Comparison of ENCODE assay signal across 9 cellular contexts in the genomic region with DNA sequence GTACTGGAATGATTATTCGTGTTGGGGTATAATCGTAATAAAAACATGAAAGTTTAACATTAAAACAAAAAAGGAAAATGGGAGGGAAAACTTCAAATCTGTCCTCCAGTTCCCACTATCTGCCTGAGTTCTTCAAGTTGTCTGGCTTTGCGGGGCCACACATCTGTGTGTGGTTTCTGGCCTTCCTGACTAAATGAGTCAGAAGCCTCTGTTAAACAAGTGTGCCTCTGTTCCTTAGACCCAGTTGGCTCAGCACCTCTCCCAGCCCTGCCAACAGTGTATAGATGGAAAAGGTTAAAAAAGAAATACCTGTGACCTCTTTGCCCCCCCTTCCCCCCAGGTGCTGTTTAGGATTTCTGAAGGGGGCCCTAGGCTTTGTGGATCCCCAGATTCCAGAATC. TPM values are rescaled to one million over a fixed set of nuclear protein-coding genes. Genes with fewer than 3 reads are reported as not detected.
DNase-seq lines count a peak whose midpoint lies in the region; ATAC-seq, FAIRE-seq and TF ChIP-seq lines count a peak whose summit lies in the region.
"Had no signal": no experiment of that assay in that cellular context is flagged by ENCODE, and none has a peak within 500 bp of the region (broad histone marks: within the 10 kb centered on the region; RNA-seq: fewer than 3 reads in every experiment).

No MANE protein-coding gene starts in this region.

- H3F3A ChIP-seq in SK-N-SH (replicated peaks; ENCODE audit: insufficient read depth) = peaks cover 23% of the 10 kb centered on the region

- no peak overlapping the region for H2AFZ ChIP-seq in SK-N-SH (ENCODE audit: low read depth)

- TF ChIP-seq CTCF in SK-N-SH (IDR thresholded peaks at IDR 0.05) = no peak

- H3K4me1 ChIP-seq in SK-N-SH (ENCODE audit: control insufficient read depth in 1 of 2, insufficient read depth in 2 of 2, low read depth in 1 of 2, low read length in 1 of 2) = peaks cover 0 to 28% of the 10 kb centered on the region in 2 experiments; a peak in 2 of 4 replicates

- no peaks in the 10 kb centered on the region for H3K27me3 ChIP-seq in SK-N-SH (ENCODE audit: insufficient read depth)

- H3K79me2 ChIP-seq in SK-N-SH (ENCODE audit: insufficient read depth) = no peaks in the 10 kb centered on the region

- ATAC-seq in GM18873 (IDR thresholded peaks at IDR 0.05; ENCODE audit: low FRiP score, unreplicated experiment) = no peak

- peak in 1 of 2 experiments; percentile 82; a peak in 2 of 4 replicates for TF ChIP-seq EP300 in SK-N-SH (IDR thresholded peaks at IDR 0.05; ENCODE audit: borderline replicate concordance in 1 of 2, low read depth in 1 of 2, low read length in 1 of 2)

- no peaks in the 10 kb centered on the region for H3K9me3 ChIP-seq in SK-N-SH

- no peak for TF ChIP-seq POLR2A in H54 (IDR thresholded peaks at IDR 0.05; ENCODE audit: low read depth, low read length)

- FAIRE-seq in H54 (lab: Jason Lieb, UNC) = peak; percentile 81

- peak overlapping the region; percentile 14 for H3K4me2 ChIP-seq in SK-N-SH

- POLR2A ChIA-PET in SK-N-SH (lab: Yijun Ruan, JAX) = no interaction called here

- no peak for TF ChIP-seq RAD21 in SK-N-SH (IDR thresholded peaks at IDR 0.05; ENCODE audit: low read length)

- H3K9ac ChIP-seq in SK-N-SH = peak overlapping the region; percentile 76

- DNase-seq in AG08396 (ENCODE audit: low spot score) (peak; percentile 80), H54 (ENCODE audit: insufficient read length, low spot score) (peak; percentile 68), SK-N-SH (no peak), fibroblast of the conjunctiva (ENCODE audit: low read depth) (peak; percentile 71), DMS53 treated with DMSO at 0.1 percent for 48 hours (lab: John Stamatoyannopoulos, UW; ENCODE audit: unreplicated experiment) (no peak), NCI-H2171 treated with DMSO at 0.1 percent for 48 hours (lab: John Stamatoyannopoulos, UW) (no peak)
- no peak for DNase-seq in stimulated activated CD4-positive, alpha-beta T cell treated with anti-CD3 and anti-CD28 coated beads, Interleukin-4, amount 100 ng/mL, for 24 hours
- DNase-seq: GF-D8 had no signal

- CTCF ChIA-PET in SK-N-SH (lab: Yijun Ruan, JAX) = interaction anchor here (1.0 to 1.4 kb wide), 3 partner anchors 8 to 1146 kb away, joined by 3 read pairs; no protein-coding TSS in a partner anchor

- no peaks in the 10 kb centered on the region for H3K9me2 ChIP-seq in SK-N-SH

- H4K20me1 ChIP-seq in SK-N-SH (ENCODE audit: insufficient read depth) = no peaks in the 10 kb centered on the region

- H3K36me3 ChIP-seq in SK-N-SH (replicated peaks in 1 of 2; ENCODE audit: control insufficient read depth in 1 of 2, insufficient read depth in 2 of 2, low read length in 1 of 2) = no peaks in the 10 kb centered on the region

- no peak overlapping the region for H3K4me3 ChIP-seq in SK-N-SH (ENCODE audit: low read depth in 2 of 2, low read length in 1 of 2)

- 11% methylated on average over 3 of the region's 3 CpGs for WGBS in SK-N-SH (ENCODE audit: low lambda C conversion rate)

- H3K27ac ChIP-seq in SK-N-SH (ENCODE audit: low read depth in 2 of 2, low read length in 1 of 2) = peak overlapping the region in 1 of 2 experiments; percentile 92; a peak in 2 of 4 replicates

TF ChIP-seq in SK-N-SH, 30 proteins besides CTCF, POLR2A, EP300 and RAD21:
- TF ChIP-seq, protein P1, sequence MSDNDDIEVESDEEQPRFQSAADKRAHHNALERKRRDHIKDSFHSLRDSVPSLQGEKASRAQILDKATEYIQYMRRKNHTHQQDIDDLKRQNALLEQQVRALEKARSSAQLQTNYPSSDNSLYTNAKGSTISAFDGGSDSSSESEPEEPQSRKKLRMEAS (IDR thresholded peaks at IDR 0.05; ENCODE audit: low read depth) = peak; percentile 78; the same call in 1 of the 2 replicates
- TF ChIP-seq, protein P2, sequence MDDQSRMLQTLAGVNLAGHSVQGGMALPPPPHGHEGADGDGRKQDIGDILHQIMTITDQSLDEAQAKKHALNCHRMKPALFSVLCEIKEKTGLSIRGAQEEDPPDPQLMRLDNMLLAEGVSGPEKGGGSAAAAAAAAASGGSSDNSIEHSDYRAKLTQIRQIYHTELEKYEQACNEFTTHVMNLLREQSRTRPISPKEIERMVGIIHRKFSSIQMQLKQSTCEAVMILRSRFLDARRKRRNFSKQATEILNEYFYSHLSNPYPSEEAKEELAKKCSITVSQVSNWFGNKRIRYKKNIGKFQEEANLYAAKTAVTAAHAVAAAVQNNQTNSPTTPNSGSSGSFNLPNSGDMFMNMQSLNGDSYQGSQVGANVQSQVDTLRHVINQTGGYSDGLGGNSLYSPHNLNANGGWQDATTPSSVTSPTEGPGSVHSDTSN (IDR thresholded peaks at IDR 0.05) = peak; percentile 58; the same call in 1 of the 2 replicates
- TF ChIP-seq POLR2AphosphoS5 (IDR thresholded peaks at IDR 0.05; ENCODE audit: low read depth, low read length) (peak; percentile 62; the same call in 1 of the 2 replicates), TEAD4 (IDR thresholded peaks at IDR 0.05; ENCODE audit: borderline replicate concordance, insufficient read depth) (no peak), YY1 (IDR thresholded peaks at IDR 0.05; ENCODE audit: low read depth) (no peak), FOSL2 (IDR thresholded peaks at IDR 0.05; ENCODE audit: borderline replicate concordance, low read depth) (peak; percentile 92), SIN3A (IDR thresholded peaks at IDR 0.05; ENCODE audit: borderline replicate concordance, low read depth, low read length) (no peak), NFIC (IDR thresholded peaks at IDR 0.05; ENCODE audit: borderline replicate concordance) (peak; percentile 87), TCF12 (IDR thresholded peaks at IDR 0.05) (peak; percentile 95), JUND (IDR thresholded peaks at IDR 0.05) (peak; percentile 78), TAF1 (IDR thresholded peaks at IDR 0.05; ENCODE audit: borderline replicate concordance, low read depth, low read length) (no peak), RXRA (IDR thresholded peaks at IDR 0.05; ENCODE audit: borderline replicate concordance, low read depth) (peak; percentile 64; the same call in 1 of the 2 replicates), FOXJ3 (CRISPR knock-in tag; IDR thresholded peaks at IDR 0.05) (no peak)
- TF ChIP-seq, protein P3, sequence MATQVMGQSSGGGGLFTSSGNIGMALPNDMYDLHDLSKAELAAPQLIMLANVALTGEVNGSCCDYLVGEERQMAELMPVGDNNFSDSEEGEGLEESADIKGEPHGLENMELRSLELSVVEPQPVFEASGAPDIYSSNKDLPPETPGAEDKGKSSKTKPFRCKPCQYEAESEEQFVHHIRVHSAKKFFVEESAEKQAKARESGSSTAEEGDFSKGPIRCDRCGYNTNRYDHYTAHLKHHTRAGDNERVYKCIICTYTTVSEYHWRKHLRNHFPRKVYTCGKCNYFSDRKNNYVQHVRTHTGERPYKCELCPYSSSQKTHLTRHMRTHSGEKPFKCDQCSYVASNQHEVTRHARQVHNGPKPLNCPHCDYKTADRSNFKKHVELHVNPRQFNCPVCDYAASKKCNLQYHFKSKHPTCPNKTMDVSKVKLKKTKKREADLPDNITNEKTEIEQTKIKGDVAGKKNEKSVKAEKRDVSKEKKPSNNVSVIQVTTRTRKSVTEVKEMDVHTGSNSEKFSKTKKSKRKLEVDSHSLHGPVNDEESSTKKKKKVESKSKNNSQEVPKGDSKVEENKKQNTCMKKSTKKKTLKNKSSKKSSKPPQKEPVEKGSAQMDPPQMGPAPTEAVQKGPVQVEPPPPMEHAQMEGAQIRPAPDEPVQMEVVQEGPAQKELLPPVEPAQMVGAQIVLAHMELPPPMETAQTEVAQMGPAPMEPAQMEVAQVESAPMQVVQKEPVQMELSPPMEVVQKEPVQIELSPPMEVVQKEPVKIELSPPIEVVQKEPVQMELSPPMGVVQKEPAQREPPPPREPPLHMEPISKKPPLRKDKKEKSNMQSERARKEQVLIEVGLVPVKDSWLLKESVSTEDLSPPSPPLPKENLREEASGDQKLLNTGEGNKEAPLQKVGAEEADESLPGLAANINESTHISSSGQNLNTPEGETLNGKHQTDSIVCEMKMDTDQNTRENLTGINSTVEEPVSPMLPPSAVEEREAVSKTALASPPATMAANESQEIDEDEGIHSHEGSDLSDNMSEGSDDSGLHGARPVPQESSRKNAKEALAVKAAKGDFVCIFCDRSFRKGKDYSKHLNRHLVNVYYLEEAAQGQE (IDR thresholded peaks at IDR 0.05; ENCODE audit: low read depth, low read length) = 0 out of 2 replicates have a peak, but pooled peaks have one; percentile 29
- TF ChIP-seq, protein P4, sequence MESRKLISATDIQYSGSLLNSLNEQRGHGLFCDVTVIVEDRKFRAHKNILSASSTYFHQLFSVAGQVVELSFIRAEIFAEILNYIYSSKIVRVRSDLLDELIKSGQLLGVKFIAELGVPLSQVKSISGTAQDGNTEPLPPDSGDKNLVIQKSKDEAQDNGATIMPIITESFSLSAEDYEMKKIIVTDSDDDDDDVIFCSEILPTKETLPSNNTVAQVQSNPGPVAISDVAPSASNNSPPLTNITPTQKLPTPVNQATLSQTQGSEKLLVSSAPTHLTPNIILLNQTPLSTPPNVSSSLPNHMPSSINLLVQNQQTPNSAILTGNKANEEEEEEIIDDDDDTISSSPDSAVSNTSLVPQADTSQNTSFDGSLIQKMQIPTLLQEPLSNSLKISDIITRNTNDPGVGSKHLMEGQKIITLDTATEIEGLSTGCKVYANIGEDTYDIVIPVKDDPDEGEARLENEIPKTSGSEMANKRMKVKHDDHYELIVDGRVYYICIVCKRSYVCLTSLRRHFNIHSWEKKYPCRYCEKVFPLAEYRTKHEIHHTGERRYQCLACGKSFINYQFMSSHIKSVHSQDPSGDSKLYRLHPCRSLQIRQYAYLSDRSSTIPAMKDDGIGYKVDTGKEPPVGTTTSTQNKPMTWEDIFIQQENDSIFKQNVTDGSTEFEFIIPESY (IDR thresholded peaks at IDR 0.05; ENCODE audit: borderline replicate concordance, low read depth) = peak; percentile 14; the same call in 1 of the 2 replicates
TF ChIP-seq in SK-N-SH: peak in this region for 10.

RNA-seq across cellular contexts. Expression of a gene that starts 30.2 kb away (rescaled TPM):
- 0.33 and 0.50 TPM in 2 replicates for polyA plus RNA-seq in SK-N-SH (2012; rRNA removed)
- 0.34 and 0.40 TPM in 2 replicates for polyA plus RNA-seq in SK-N-SH (2012; cell fraction: cytosol; rRNA removed)
- 0.69 and 0.86 TPM in 2 replicates for polyA plus RNA-seq in SK-N-SH (2012; cell fraction: nucleus; rRNA removed)

Comparison
In these comparisons a context has a peak if more than half of its experiments do, and no peak if none do; other contexts are left out.
1. DNase-seq: peak in AG08396 (single experiment), H54 (single experiment) and fibroblast of the conjunctiva (single experiment); none in SK-N-SH (single experiment), DMS53 treated with DMSO at 0.1 percent for 48 hours (single experiment), NCI-H2171 treated with DMSO at 0.1 percent for 48 hours (single experiment) and stimulated activated CD4-positive, alpha-beta T cell treated with anti-CD3 and anti-CD28 coated beads, Interleukin-4, amount 100 ng/mL, for 24 hours (single experiment).